In the genomic region with DNA sequence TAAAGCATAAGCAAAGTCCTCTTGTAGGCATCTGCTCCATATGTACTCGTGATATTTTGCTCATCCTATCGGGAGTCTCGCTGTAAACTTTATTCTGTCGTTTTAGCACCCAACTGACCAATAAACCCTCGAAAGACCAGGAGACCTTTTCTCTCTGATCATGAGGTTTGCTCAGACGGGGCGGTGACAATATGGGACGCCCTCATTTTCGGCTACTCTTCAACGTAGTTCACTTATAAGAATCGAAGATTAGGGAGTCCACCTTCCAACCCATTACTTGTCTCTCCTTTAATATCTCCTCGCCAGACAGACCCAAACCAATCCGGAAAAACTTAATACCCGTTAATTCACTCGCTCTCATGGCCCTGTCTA, we compare ENCODE assay signal across 8 cellular contexts. TPM values are rescaled to one million over a fixed set of nuclear protein-coding genes. Genes with fewer than 3 reads are reported as not detected.
DNase-seq lines count a peak whose midpoint lies in the region; ATAC-seq and TF ChIP-seq lines count a peak whose summit lies in the region.
"Not testable (repeated sequence)": the region's sequence is repeated elsewhere in the genome, so short reads cannot be mapped to it uniquely, and the experiment has no call there.

No MANE protein-coding gene starts in this region.

- H3K27me3 ChIP-seq in Karpas-422 (ENCODE audit: low read length); left lung; ovary: not testable (repeated sequence)

- H4K20me1 ChIP-seq in Karpas-422 (ENCODE audit: insufficient read depth, low read depth, low read length) = not testable (repeated sequence)

- DNase-seq in Karpas-422; WTC11 (ENCODE audit: low spot score); astrocyte of the cerebellum (ENCODE audit: low read depth); left lung; ovary; type B pancreatic cell (ENCODE audit: extremely low spot score, unreplicated experiment): not testable (repeated sequence)
- DNase-seq in erythroblast (lab: John Stamatoyannopoulos, UW) = peak; percentile 58 to 62

- peak overlapping the region; percentile 96 for H3K4me3 Mint-ChIP-seq in WTC11
- peak overlapping the region; percentile 98 for H3K4me3 Mint-ChIP-seq in type B pancreatic cell

- in situ Hi-C loops in astrocyte of the cerebellum (cut with HindIII; ENCODE audit: low sequenced_read_pairs) = not testable (repeated sequence)

- TF ChIP-seq CTCF in GM12875 (IDR thresholded peaks at IDR 0.05; ENCODE audit: borderline replicate concordance, insufficient read depth, low read depth, low read length); WTC11 (IDR thresholded peaks at IDR 0.05); astrocyte of the cerebellum (IDR thresholded peaks at IDR 0.05; ENCODE audit: low read depth, low read length, missing control alignments); left lung (IDR thresholded peaks at IDR 0.05); ovary (IDR thresholded peaks at IDR 0.05); type B pancreatic cell (conservative IDR thresholded peaks at IDR 0.05): not testable (repeated sequence)

- H3K27ac Mint-ChIP-seq in WTC11 = peak overlapping the region; percentile 98
- H3K27ac Mint-ChIP-seq in type B pancreatic cell = peak overlapping the region; percentile 98

- peak overlapping the region; percentile 62 for H3K9ac ChIP-seq in Karpas-422 (ENCODE audit: low read length)

- not testable (repeated sequence) for H3K27ac ChIP-seq in Karpas-422 (ENCODE audit: low read length)
- H3K27ac ChIP-seq in left lung = peak overlapping the region; percentile 75 to 84
- H3K27ac ChIP-seq in ovary = peak overlapping the region; percentile 69 to 80

- POLR2A ChIA-PET in WTC11 (lab: Charles Lee) = not testable (repeated sequence)

- H3K27me3 Mint-ChIP-seq in WTC11 (ENCODE audit: low read depth); type B pancreatic cell: not testable (repeated sequence)

- peak overlapping the region; percentile 53 for H3K4me3 ChIP-seq in GM12875 (ENCODE audit: low read depth, low read length)
- peak overlapping the region; percentile 66 for H3K4me3 ChIP-seq in Karpas-422 (ENCODE audit: low read length)
- H3K4me3 ChIP-seq in astrocyte of the cerebellum (ENCODE audit: low read depth, low read length) = peak overlapping the region; percentile 52
- peak overlapping the region; percentile 33 to 58 for H3K4me3 ChIP-seq in left lung
- H3K4me3 ChIP-seq in ovary = peak overlapping the region; percentile 58

- not testable (repeated sequence) for H3K36me3 ChIP-seq in Karpas-422 (ENCODE audit: insufficient read depth, low read length); ovary
- H3K36me3 ChIP-seq in left lung = peaks cover 0 to 25% of the 10 kb centered on the region in 2 donors

- not testable (repeated sequence) for H2AFZ ChIP-seq in Karpas-422 (ENCODE audit: low read length)

- 5 to 10% (median 6%) methylated on average over 15 of the region's 15 CpGs for WGBS in ovary, 3 donors

- H3K9me3 Mint-ChIP-seq in WTC11, type B pancreatic cell: not testable (repeated sequence)

- H3K79me2 ChIP-seq in Karpas-422 (ENCODE audit: low read length) = not testable (repeated sequence)

- H3K9me2 ChIP-seq in Karpas-422 (replicated peaks; ENCODE audit: insufficient read depth, low read length) = not testable (repeated sequence)

- H3K4me2 ChIP-seq in Karpas-422 (ENCODE audit: low read depth, low read length, poor library complexity, severe bottlenecking) = peak overlapping the region; percentile 67

- TF ChIP-seq POLR2A in erythroblast (IDR thresholded peaks at IDR 0.05; ENCODE audit: low read length); ovary (IDR thresholded peaks at IDR 0.05): not testable (repeated sequence)

- H3K36me3 Mint-ChIP-seq in WTC11, type B pancreatic cell: not testable (repeated sequence)

- H3K4me1 Mint-ChIP-seq in WTC11; type B pancreatic cell (ENCODE audit: unreplicated experiment): not testable (repeated sequence)

- ATAC-seq in WTC11, left lung: not testable (repeated sequence)

- CTCF ChIA-PET in WTC11 (lab: Charles Lee) = not testable (repeated sequence)

- not testable (repeated sequence) for TF ChIP-seq EP300 in ovary (IDR thresholded peaks at IDR 0.05)

- H3K9me3 ChIP-seq in Karpas-422 (ENCODE audit: low read length); left lung; ovary: not testable (repeated sequence)

- intact Hi-C loops in left lung (cut with DNase I) = not testable (repeated sequence)
- intact Hi-C loops in ovary (cut with DNase I) = loop anchor here in 1 of 4 donors (10.0 kb wide), 1 partner anchor 123 kb away; no protein-coding TSS in a partner anchor

- H3K4me1 ChIP-seq in Karpas-422 (ENCODE audit: low read length) = peaks cover 13% of the 10 kb centered on the region
- H3K4me1 ChIP-seq in left lung; ovary (ENCODE audit: insufficient read depth): not testable (repeated sequence)

RNA-seq across cellular contexts. Expression of gene NPEPPS, which starts 39.1 kb away (rescaled TPM):
- 52.4 and 64.4 TPM in 2 replicates for total RNA-seq in Karpas-422 (2014; rRNA removed; shearing (Covaris generic); ENCODE audit: low replicate concordance)
- total RNA-seq in WTC11 (2021) (97.1 to 127 TPM (median 111 TPM) in 3 replicates), left lung (100 to 1,000 TPM; 109 to 131 TPM), ovary (100 to 1,000 TPM in 4 of 7 donors, 10 to 100 TPM in 3; 93.5 to 178 (median 104) TPM), type B pancreatic cell (ENCODE audit: low replicate concordance) (150 and 186 TPM in 2 replicates)
- 100 to 1,000 TPM in 1 of 2 donors, 10 to 100 TPM in 1; 55.2 to 122 TPM for polyA plus RNA-seq in ovary
